ENCODE assay signal across 7 cellular contexts in the genomic region with DNA sequence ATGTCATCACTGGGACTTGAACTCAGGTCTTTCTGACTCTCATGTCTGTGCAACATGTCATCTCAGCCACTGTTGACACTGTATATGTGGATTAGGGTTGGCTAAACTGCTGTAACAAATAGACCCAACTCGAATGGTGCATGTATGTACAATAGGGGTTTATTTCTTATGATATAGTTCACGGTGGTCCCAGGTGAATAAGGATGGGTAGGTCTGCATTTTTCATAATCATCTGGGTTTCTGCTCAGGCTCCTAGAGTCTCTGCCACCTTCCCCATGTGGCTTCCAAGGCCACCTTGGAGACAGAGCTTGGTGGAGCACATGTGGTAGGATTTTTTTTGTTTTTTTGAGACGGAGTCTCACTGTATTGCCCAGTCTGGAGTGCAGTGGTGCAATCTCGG. TPM values are rescaled to one million over a fixed set of nuclear protein-coding genes. Genes with fewer than 3 reads are reported as not detected.
DNase-seq lines count a peak whose midpoint lies in the region; ATAC-seq, FAIRE-seq and TF ChIP-seq lines count a peak whose summit lies in the region.
"Not testable (repeated sequence)": the region's sequence is repeated elsewhere in the genome, so short reads cannot be mapped to it uniquely, and the experiment has no call there.

No MANE protein-coding gene starts in this region.

- FAIRE-seq in pancreas (lab: Jason Lieb, UNC), result not testable (repeated sequence)

- not testable (repeated sequence) for TF ChIP-seq CTCF in heart right ventricle (IDR thresholded peaks at IDR 0.05); lower lobe of right lung (IDR thresholded peaks at IDR 0.05); pancreas (IDR thresholded peaks at IDR 0.05)

- not testable (repeated sequence) for H3K27ac Mint-ChIP-seq in stimulated activated effector memory CD8-positive, alpha-beta T cell treated with anti-CD3 and anti-CD28 coated beads, Interleukin-12 subunit alpha, Interleukin-12 subunit beta, amount 100 ng/mL, for 72 hours

- H3K36me3 Mint-ChIP-seq in stimulated activated effector memory CD8-positive, alpha-beta T cell treated with anti-CD3 and anti-CD28 coated beads, Interleukin-12 subunit alpha, Interleukin-12 subunit beta, amount 100 ng/mL, for 72 hours, result not testable (repeated sequence)

- not testable (repeated sequence) for H3K9me3 Mint-ChIP-seq in stimulated activated effector memory CD8-positive, alpha-beta T cell treated with anti-CD3 and anti-CD28 coated beads, Interleukin-12 subunit alpha, Interleukin-12 subunit beta, amount 100 ng/mL, for 72 hours

- intact Hi-C loops in heart right ventricle (cut with DNase I); lower lobe of right lung (cut with DNase I); pancreas (cut with DNase I): not testable (repeated sequence)

- not testable (repeated sequence) for H3K4me1 Mint-ChIP-seq in stimulated activated effector memory CD8-positive, alpha-beta T cell treated with anti-CD3 and anti-CD28 coated beads, Interleukin-12 subunit alpha, Interleukin-12 subunit beta, amount 100 ng/mL, for 72 hours

- H3K9me3 ChIP-seq in heart right ventricle, lower lobe of right lung, pancreas: not testable (repeated sequence)

- not testable (repeated sequence) for H3K4me1 ChIP-seq in heart right ventricle, lower lobe of right lung, pancreas

- not testable (repeated sequence) for DNase-seq in heart right ventricle; left lobe of liver (ENCODE audit: low spot score); lower lobe of right lung; pancreas; stimulated activated effector memory CD8-positive, alpha-beta T cell treated with anti-CD3 and anti-CD28 coated beads, Interleukin-12 subunit alpha, Interleukin-12 subunit beta, amount 100 ng/mL, for 72 hours (ENCODE audit: low spot score in 2 of 2)
- peak; percentile 17 for DNase-seq in ureter (ENCODE audit: low spot score)

- H3K27me3 ChIP-seq in heart right ventricle; lower lobe of right lung (ENCODE audit: low read depth); pancreas: not testable (repeated sequence)

- not testable (repeated sequence) for H3K27ac ChIP-seq in heart right ventricle, lower lobe of right lung, pancreas

- no CpG with 5 or more reads among the region's 4 CpGs for WGBS in heart right ventricle, 2 donors
- no CpG with 5 or more reads among the region's 4 CpGs for WGBS in pancreas, 2 donors

- H3K4me3 Mint-ChIP-seq in stimulated activated effector memory CD8-positive, alpha-beta T cell treated with anti-CD3 and anti-CD28 coated beads, Interleukin-12 subunit alpha, Interleukin-12 subunit beta, amount 100 ng/mL, for 72 hours, result not testable (repeated sequence)

- H3K36me3 ChIP-seq in heart right ventricle, lower lobe of right lung, pancreas: not testable (repeated sequence)

- H3K4me3 ChIP-seq in heart right ventricle, lower lobe of right lung, pancreas: not testable (repeated sequence)

- peak; percentile 78 for ATAC-seq in esophagus mucosa
- ATAC-seq in heart right ventricle, result peak in 7 of 8 donors; percentile 28 to 86 (median 64)
- peak; percentile 18 for ATAC-seq in left lobe of liver
- ATAC-seq in lower lobe of right lung, result peak; percentile 28 to 68
- ATAC-seq in pancreas, result peak in 3 of 4 donors; percentile 23 to 43 (median 33)
- peak; percentile 26 for ATAC-seq in stimulated activated effector memory CD8-positive, alpha-beta T cell treated with anti-CD3 and anti-CD28 coated beads, Interleukin-12 subunit alpha, Interleukin-12 subunit beta, amount 100 ng/mL, for 72 hours

RNA-seq across cellular contexts. Expression of a gene that starts 27.5 kb away (rescaled TPM):
- total RNA-seq in esophagus mucosa (29.5 TPM), heart right ventricle (10 to 100 TPM; 31.2 to 52.1 (median 39.5) TPM), left lobe of liver (37.1 TPM), lower lobe of right lung (90.9 TPM), pancreas (10 to 100 TPM; 22.8 to 65.1 (median 35.1) TPM), ureter (158 TPM)
- polyA plus RNA-seq in heart right ventricle (100 to 1,000 TPM in 1 of 2 donors, 10 to 100 TPM in 1; 45.0 to 165 TPM), pancreas (100 to 1,000 TPM in 1 of 2 donors, 10 to 100 TPM in 1; 97.0 to 126 TPM)

Comparison
In these comparisons a context has a peak if more than half of its experiments do, and no peak if none do; other contexts are left out.
1. ATAC-seq: peak in every context shown above with its lines; median percentile 78 in esophagus mucosa; 64 in heart right ventricle; 48 in lower lobe of right lung; 33 in pancreas; 26 in stimulated activated effector memory CD8-positive, alpha-beta T cell treated with anti-CD3 and anti-CD28 coated beads, Interleukin-12 subunit alpha, Interleukin-12 subunit beta, amount 100 ng/mL, for 72 hours; 18 in left lobe of liver.